In the genomic region with DNA sequence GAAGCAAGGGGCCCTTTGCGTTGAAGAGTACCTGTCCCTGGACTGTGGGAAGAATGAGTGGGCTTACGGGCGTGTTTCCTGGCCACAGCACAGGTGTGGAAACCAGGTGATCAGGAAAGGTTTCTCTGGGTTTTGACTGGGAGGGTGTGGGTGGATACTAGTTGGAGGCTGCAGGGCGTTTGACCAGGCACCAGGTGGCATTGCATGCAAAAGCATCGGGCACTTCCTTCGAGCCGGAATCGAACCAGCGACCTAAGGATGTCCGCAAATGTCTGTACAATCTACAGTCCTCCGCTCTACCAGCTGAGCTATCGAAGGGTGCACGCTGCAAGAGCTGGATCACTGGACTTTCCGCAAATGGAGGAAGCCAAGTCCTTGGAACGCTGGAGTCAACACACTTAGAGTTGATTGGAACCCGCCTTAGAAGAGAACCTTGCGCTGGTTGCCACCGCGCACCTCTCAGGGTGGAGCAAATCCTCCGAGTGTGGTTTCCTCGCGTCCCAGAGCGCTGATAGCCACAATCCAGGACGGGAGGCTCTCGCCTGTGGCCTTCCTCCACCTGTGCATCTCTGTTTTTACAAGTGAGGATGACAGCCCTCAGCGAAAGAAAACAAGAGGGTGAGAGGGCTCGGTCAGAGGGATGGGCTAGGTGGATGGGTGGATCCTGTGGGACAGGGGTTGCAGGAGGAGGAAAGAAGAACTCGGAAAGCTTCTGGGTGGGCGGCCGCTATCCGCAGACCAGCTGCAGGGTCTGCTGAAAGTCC, we compare ENCODE assay signal across 9 cellular contexts. TPM values are rescaled to one million over a fixed set of nuclear protein-coding genes. Genes with fewer than 3 reads are reported as not detected.
DNase-seq lines count a peak whose midpoint lies in the region; TF ChIP-seq lines count a peak whose summit lies in the region.
"Had no signal": no experiment of that assay in that cellular context is flagged by ENCODE, and none has a peak within 500 bp of the region (broad histone marks: within the 10 kb centered on the region; RNA-seq: fewer than 3 reads in every experiment).

No MANE protein-coding gene starts in this region.

- H3K4me1 Mint-ChIP-seq in HFFc6 (ENCODE audit: low read depth) = peaks cover 7% of the 10 kb centered on the region; the same call in 1 of the 2 replicates
- peaks cover 46% of the 10 kb centered on the region for H3K4me1 Mint-ChIP-seq in activated CD4-positive, alpha-beta T cell treated with anti-CD3 and anti-CD28 coated beads, Interleukin-2, amount 10 ng/mL, durations not matched to agents 7 days and 5 days

- 0 to 2% methylated on average over 24 to 30 of the region's 31 CpGs for WGBS in mesodermal cell (ENCODE audit: insufficient coverage in 2 of 2), 2 experiments

- H3K36me3 Mint-ChIP-seq in HFFc6 (ENCODE audit: low read depth) = no peaks in the 10 kb centered on the region
- H3K36me3 Mint-ChIP-seq in activated CD4-positive, alpha-beta T cell treated with anti-CD3 and anti-CD28 coated beads, Interleukin-2, amount 10 ng/mL, durations not matched to agents 7 days and 5 days (ENCODE audit: low read depth) = peaks cover 3% of the 10 kb centered on the region

- H3K4me1 ChIP-seq in mesodermal cell (ENCODE audit: control insufficient read depth, insufficient read depth, low read length, poor library complexity, severe bottlenecking) = no peaks in the 10 kb centered on the region

- H3K9me3 ChIP-seq in mesodermal cell (ENCODE audit: control insufficient read depth, low read length) = no peaks in the 10 kb centered on the region

- CTCF ChIA-PET in activated CD4-positive, alpha-beta T cell treated with anti-CD3 and anti-CD28 coated beads, Interleukin-2, amount 10 ng/mL, durations not matched to agents 7 days and 5 days (lab: Charles Lee) = interaction anchor here (1.0 to 2.1 kb wide), 6 partner anchors 13 to 33 kb away, joined by 3 to 13 read pairs (median 6); a partner anchor contains a TSS

- peak; percentile 71 for TF ChIP-seq CTCF in HFFc6 (IDR thresholded peaks at IDR 0.05)

- no peak overlapping the region for H3K27ac ChIP-seq in mesodermal cell (ENCODE audit: low read depth, low read length, severe bottlenecking)

- H3K4me3 ChIP-seq in mesodermal cell (ENCODE audit: extremely low read depth, insufficient read depth, low read length, poor library complexity, severe bottlenecking) = peak overlapping the region; percentile 43

- H3K27ac Mint-ChIP-seq in HFFc6 = no peak overlapping the region
- H3K27ac Mint-ChIP-seq in activated CD4-positive, alpha-beta T cell treated with anti-CD3 and anti-CD28 coated beads, Interleukin-2, amount 10 ng/mL, durations not matched to agents 7 days and 5 days = peak overlapping the region; percentile 55

- peak overlapping the region; percentile 78 for H3K4me3 Mint-ChIP-seq in HFFc6
- H3K4me3 Mint-ChIP-seq in activated CD4-positive, alpha-beta T cell treated with anti-CD3 and anti-CD28 coated beads, Interleukin-2, amount 10 ng/mL, durations not matched to agents 7 days and 5 days = peak overlapping the region; percentile 66

- DNase-seq in GM03348 (ENCODE audit: low spot score) = peak; percentile 32
- peak; percentile 88 for DNase-seq in HFFc6
- DNase-seq in NCI-H1694 treated with DMSO at 0.1 percent for 48 hours (lab: John Stamatoyannopoulos, UW) = peak; percentile 29
- DNase-seq in activated CD4-positive, alpha-beta T cell treated with anti-CD3 and anti-CD28 coated beads, Interleukin-2, amount 10 ng/mL, durations not matched to agents 7 days and 5 days = peak; percentile 82
- peak; percentile 81 for DNase-seq in ecto neural progenitor cell (ENCODE audit: low spot score)
- peak; percentile 76 to 79 for DNase-seq in stimulated activated CD8-positive, alpha-beta memory T cell treated with anti-CD3 and anti-CD28 coated beads, Interleukin-15, amount 100 ng/mL, for 48 hours (ENCODE audit: low read depth in 2 of 2)
- no peak for DNase-seq in NCI-H128 (lab: John Stamatoyannopoulos, UW; ENCODE audit: unreplicated experiment)

- H3K9me3 Mint-ChIP-seq in HFFc6 = no peaks in the 10 kb centered on the region
- peaks cover 4% of the 10 kb centered on the region for H3K9me3 Mint-ChIP-seq in activated CD4-positive, alpha-beta T cell treated with anti-CD3 and anti-CD28 coated beads, Interleukin-2, amount 10 ng/mL, durations not matched to agents 7 days and 5 days

- no peaks in the 10 kb centered on the region for H3K36me3 ChIP-seq in mesodermal cell (ENCODE audit: control insufficient read depth, insufficient read depth, low read length)

- POLR2A ChIA-PET in activated CD4-positive, alpha-beta T cell treated with anti-CD3 and anti-CD28 coated beads, Interleukin-2, amount 10 ng/mL, durations not matched to agents 7 days and 5 days (lab: Charles Lee) = interaction anchor here (0.6 to 0.7 kb wide), 2 partner anchors 12 to 18 kb away, joined by 3 to 6 read pairs; no protein-coding TSS in a partner anchor

- H3K27me3 Mint-ChIP-seq in HFFc6 (ENCODE audit: insufficient read depth) = peaks cover 17% of the 10 kb centered on the region
- H3K27me3 Mint-ChIP-seq in activated CD4-positive, alpha-beta T cell treated with anti-CD3 and anti-CD28 coated beads, Interleukin-2, amount 10 ng/mL, durations not matched to agents 7 days and 5 days = peaks cover 15% of the 10 kb centered on the region

RNA-seq across cellular contexts. Expression of a gene that starts 21.2 kb away (rescaled TPM):
- total RNA-seq in HFFc6 (2021; fragmentation: NEBNext Ultra II Directional; extraction: Animal tissue kit (Norgen Biotek cat#: 25700)) = 1 to 10 TPM; 2.8 to 6.9 (median 5.3) TPM
- total RNA-seq in activated CD4-positive, alpha-beta T cell treated with anti-CD3 and anti-CD28 coated beads, Interleukin-2, amount 10 ng/mL, durations not matched to agents 7 days and 5 days = 1 to 10 TPM in 1 of 2 experiments, under 1 TPM in 1; 0.92 to 1.4 TPM
- 6.3 TPM for polyA plus RNA-seq in mesodermal cell (2013, experiment 1 of 2)
- 6.3 TPM for polyA plus RNA-seq in mesodermal cell (2013, experiment 2 of 2)

RNA-seq across cellular contexts. Expression of a gene that starts 21.7 kb away (rescaled TPM):
- total RNA-seq in HFFc6 (2021; fragmentation: NEBNext Ultra II Directional; extraction: Animal tissue kit (Norgen Biotek cat#: 25700)) = not detected
- not detected for total RNA-seq in activated CD4-positive, alpha-beta T cell treated with anti-CD3 and anti-CD28 coated beads, Interleukin-2, amount 10 ng/mL, durations not matched to agents 7 days and 5 days
- not detected for polyA plus RNA-seq in mesodermal cell (2013, experiment 1 of 2)
- polyA plus RNA-seq in mesodermal cell (2013, experiment 2 of 2) = not detected
- polyA plus RNA-seq: thymus had no signal

RNA-seq across cellular contexts. Expression of a gene that starts 25.4 kb away (rescaled TPM):
- 1 to 10 TPM; 2.4 to 4.0 (median 3.2) TPM for total RNA-seq in HFFc6 (2021; fragmentation: NEBNext Ultra II Directional; extraction: Animal tissue kit (Norgen Biotek cat#: 25700))
- 1 to 10 TPM in 1 of 2 experiments, under 1 TPM in 1; 0.89 to 1.6 TPM for total RNA-seq in activated CD4-positive, alpha-beta T cell treated with anti-CD3 and anti-CD28 coated beads, Interleukin-2, amount 10 ng/mL, durations not matched to agents 7 days and 5 days
- 5.7 TPM for polyA plus RNA-seq in mesodermal cell (2013, experiment 1 of 2)
- 5.8 TPM for polyA plus RNA-seq in mesodermal cell (2013, experiment 2 of 2)
